9 cellular contexts compared by ENCODE assay signal in the genomic region with DNA sequence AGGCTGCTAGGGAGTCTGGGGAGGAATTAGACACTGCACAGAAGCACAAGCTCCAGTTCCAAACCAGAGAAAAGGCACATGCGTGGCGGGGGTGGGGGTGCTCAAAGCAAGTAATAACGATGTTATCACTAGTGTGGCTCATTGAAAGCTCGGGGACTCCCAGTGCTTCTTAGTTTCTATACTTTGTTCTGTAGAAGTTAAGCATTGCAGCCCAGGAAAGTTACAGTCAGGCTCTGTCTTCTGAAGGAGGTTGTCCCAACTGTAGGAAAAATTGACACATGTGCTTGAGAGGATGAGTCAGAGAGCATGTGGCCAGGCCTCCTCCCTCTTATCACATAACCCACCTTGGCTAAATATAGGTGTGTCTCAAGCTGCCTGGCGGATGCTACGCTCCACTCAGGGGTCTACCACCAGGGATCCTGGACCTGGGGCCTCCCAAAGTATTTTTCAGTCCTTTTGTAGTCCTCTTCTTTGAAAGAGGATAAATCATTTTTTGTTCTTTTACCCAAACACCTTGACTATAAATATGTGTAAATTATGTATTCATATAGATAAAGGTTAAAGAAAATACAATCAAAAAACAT. TPM values are rescaled to one million over a fixed set of nuclear protein-coding genes. Genes with fewer than 3 reads are reported as not detected.
DNase-seq lines count a peak whose midpoint lies in the region; ATAC-seq and TF ChIP-seq lines count a peak whose summit lies in the region.
"Had no signal": no experiment of that assay in that cellular context is flagged by ENCODE, and none has a peak within 500 bp of the region (broad histone marks: within the 10 kb centered on the region; RNA-seq: fewer than 3 reads in every experiment).

No MANE protein-coding gene starts in this region.

- no peaks in the 10 kb centered on the region for H3K36me3 ChIP-seq in BE2C

- H3K9me3 Mint-ChIP-seq in activated naive CD4-positive, alpha-beta T cell treated with anti-CD3 and anti-CD28 coated beads, Interleukin-2, amount 50 U/mL, for 72 hours, result peaks cover 0 to 10% of the 10 kb centered on the region in 2 donors

- intact Hi-C loops in left colon (cut with DNase I, micrococcal nuclease), result no loop called here

- TF ChIP-seq CTCF in BE2C (IDR thresholded peaks at IDR 0.05; ENCODE audit: low read depth, low read length), result no peak

- no peaks in the 10 kb centered on the region for H3K27me3 ChIP-seq in BE2C

- H3K27ac Mint-ChIP-seq in activated naive CD4-positive, alpha-beta T cell treated with anti-CD3 and anti-CD28 coated beads, Interleukin-2, amount 50 U/mL, for 72 hours, result peak overlapping the region; percentile 84 to 95

- no peaks in the 10 kb centered on the region for H3K4me1 ChIP-seq in BE2C

- DNase-seq in DMS 273 treated with DMSO at 0.1 percent for 48 hours (lab: John Stamatoyannopoulos, UW) (peak; percentile 70), NCI-H226 (peak; percentile 54), left colon (peak; percentile 61 to 80), stromal cell of bone marrow (ENCODE audit: low read depth) (peak; percentile 65), BE2C (no peak), middle frontal gyrus (ENCODE audit: extremely low spot score, low spot score) (no peak)
- peak; percentile 56 to 70 for DNase-seq in activated naive CD4-positive, alpha-beta T cell treated with anti-CD3 and anti-CD28 coated beads, Interleukin-2, amount 50 U/mL, for 72 hours (ENCODE audit: low spot score in 2 of 2)

- peak; percentile 77 for ATAC-seq in activated naive CD4-positive, alpha-beta T cell treated with anti-CD3 and anti-CD28 coated beads, Interleukin-2, amount 50 U/mL, for 72 hours
- ATAC-seq in left colon (peak; percentile 78), GM19035 (IDR thresholded peaks at IDR 0.05; ENCODE audit: unreplicated experiment) (no peak)

- H3K9me3 ChIP-seq in BE2C, result no peaks in the 10 kb centered on the region

- no peak overlapping the region for H3K4me3 ChIP-seq in BE2C (ENCODE audit: low read depth, low read length)

- H3K36me3 Mint-ChIP-seq in activated naive CD4-positive, alpha-beta T cell treated with anti-CD3 and anti-CD28 coated beads, Interleukin-2, amount 50 U/mL, for 72 hours, result peaks cover 4 to 13% of the 10 kb centered on the region in 2 donors

RNA-seq across cellular contexts. Expression of a gene that starts 3.8 kb away (rescaled TPM):
- total RNA-seq in activated naive CD4-positive, alpha-beta T cell treated with anti-CD3 and anti-CD28 coated beads, Interleukin-2, amount 50 U/mL, for 72 hours, result under 1 TPM in 1 of 2 donors, not detected in 1; 0.10 TPM
- 10 to 100 TPM; 58.0 to 66.5 TPM for total RNA-seq in left colon
- not detected for polyA plus RNA-seq in BE2C (2012; ENCODE audit: insufficient read depth, insufficient read length, low read depth)
- total RNA-seq: dermis microvascular lymphatic vessel endothelial cell had no signal

Comparison
In these comparisons a context has a peak if more than half of its experiments do, and no peak if none do; other contexts are left out.
1. DNase-seq: peak in DMS 273 treated with DMSO at 0.1 percent for 48 hours (single experiment), NCI-H226 (single experiment), activated naive CD4-positive, alpha-beta T cell treated with anti-CD3 and anti-CD28 coated beads, Interleukin-2, amount 50 U/mL, for 72 hours (2 of 2), left colon (2 of 2) and stromal cell of bone marrow (single experiment); none in BE2C (single experiment) and middle frontal gyrus (single experiment).
2. RNA of a gene that starts 3.8 kb away (total RNA-seq): 58.0 to 66.5 TPM in left colon; 0.10 TPM in activated naive CD4-positive, alpha-beta T cell treated with anti-CD3 and anti-CD28 coated beads, Interleukin-2, amount 50 U/mL, for 72 hours; every median in the first group is over 10 times any median in the second.